In the genomic region with DNA sequence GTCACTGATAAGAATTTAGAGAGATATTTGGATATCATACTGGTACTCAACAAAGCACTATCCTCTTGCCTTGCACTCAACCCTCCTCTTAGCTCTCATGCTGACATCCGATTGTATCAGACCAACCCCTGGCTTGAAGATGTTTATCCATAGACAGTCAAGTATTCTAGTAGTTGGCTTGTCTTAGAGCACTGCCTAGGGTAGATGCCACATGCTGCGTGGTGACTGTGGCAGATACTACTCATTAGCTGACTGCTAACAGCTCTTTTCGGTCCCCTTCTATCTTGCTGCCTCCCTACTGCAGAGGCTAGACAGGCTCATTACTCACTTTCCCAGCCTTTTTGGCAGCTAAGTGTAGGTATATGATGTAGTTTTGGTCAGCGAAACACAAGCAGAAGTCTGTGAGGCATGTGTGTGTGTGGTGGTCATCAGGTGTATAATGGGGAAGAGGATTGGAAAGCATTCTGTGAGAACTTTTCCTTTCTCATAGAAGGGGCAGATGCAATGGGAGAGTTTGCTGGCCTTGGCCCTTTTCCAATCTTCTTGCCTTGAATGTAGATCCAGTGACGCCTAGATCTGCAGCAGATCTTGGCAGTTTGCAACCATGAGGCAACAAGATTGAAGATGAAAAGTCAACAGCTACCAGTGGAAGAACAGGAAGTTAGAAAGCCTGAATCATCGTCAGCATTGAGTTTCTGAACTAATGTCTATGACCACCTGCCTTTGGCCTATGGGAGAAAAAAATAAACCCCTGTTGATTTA, we compare ENCODE assay signal across 1 cellular context.
TF ChIP-seq lines count a peak whose summit lies in the region.

No MANE protein-coding gene starts in this region.

TF ChIP-seq in GM23338, 12 proteins besides CTCF, POLR2A, EP300 and RAD21 (continued from another document):
- TF ChIP-seq, protein P1, sequence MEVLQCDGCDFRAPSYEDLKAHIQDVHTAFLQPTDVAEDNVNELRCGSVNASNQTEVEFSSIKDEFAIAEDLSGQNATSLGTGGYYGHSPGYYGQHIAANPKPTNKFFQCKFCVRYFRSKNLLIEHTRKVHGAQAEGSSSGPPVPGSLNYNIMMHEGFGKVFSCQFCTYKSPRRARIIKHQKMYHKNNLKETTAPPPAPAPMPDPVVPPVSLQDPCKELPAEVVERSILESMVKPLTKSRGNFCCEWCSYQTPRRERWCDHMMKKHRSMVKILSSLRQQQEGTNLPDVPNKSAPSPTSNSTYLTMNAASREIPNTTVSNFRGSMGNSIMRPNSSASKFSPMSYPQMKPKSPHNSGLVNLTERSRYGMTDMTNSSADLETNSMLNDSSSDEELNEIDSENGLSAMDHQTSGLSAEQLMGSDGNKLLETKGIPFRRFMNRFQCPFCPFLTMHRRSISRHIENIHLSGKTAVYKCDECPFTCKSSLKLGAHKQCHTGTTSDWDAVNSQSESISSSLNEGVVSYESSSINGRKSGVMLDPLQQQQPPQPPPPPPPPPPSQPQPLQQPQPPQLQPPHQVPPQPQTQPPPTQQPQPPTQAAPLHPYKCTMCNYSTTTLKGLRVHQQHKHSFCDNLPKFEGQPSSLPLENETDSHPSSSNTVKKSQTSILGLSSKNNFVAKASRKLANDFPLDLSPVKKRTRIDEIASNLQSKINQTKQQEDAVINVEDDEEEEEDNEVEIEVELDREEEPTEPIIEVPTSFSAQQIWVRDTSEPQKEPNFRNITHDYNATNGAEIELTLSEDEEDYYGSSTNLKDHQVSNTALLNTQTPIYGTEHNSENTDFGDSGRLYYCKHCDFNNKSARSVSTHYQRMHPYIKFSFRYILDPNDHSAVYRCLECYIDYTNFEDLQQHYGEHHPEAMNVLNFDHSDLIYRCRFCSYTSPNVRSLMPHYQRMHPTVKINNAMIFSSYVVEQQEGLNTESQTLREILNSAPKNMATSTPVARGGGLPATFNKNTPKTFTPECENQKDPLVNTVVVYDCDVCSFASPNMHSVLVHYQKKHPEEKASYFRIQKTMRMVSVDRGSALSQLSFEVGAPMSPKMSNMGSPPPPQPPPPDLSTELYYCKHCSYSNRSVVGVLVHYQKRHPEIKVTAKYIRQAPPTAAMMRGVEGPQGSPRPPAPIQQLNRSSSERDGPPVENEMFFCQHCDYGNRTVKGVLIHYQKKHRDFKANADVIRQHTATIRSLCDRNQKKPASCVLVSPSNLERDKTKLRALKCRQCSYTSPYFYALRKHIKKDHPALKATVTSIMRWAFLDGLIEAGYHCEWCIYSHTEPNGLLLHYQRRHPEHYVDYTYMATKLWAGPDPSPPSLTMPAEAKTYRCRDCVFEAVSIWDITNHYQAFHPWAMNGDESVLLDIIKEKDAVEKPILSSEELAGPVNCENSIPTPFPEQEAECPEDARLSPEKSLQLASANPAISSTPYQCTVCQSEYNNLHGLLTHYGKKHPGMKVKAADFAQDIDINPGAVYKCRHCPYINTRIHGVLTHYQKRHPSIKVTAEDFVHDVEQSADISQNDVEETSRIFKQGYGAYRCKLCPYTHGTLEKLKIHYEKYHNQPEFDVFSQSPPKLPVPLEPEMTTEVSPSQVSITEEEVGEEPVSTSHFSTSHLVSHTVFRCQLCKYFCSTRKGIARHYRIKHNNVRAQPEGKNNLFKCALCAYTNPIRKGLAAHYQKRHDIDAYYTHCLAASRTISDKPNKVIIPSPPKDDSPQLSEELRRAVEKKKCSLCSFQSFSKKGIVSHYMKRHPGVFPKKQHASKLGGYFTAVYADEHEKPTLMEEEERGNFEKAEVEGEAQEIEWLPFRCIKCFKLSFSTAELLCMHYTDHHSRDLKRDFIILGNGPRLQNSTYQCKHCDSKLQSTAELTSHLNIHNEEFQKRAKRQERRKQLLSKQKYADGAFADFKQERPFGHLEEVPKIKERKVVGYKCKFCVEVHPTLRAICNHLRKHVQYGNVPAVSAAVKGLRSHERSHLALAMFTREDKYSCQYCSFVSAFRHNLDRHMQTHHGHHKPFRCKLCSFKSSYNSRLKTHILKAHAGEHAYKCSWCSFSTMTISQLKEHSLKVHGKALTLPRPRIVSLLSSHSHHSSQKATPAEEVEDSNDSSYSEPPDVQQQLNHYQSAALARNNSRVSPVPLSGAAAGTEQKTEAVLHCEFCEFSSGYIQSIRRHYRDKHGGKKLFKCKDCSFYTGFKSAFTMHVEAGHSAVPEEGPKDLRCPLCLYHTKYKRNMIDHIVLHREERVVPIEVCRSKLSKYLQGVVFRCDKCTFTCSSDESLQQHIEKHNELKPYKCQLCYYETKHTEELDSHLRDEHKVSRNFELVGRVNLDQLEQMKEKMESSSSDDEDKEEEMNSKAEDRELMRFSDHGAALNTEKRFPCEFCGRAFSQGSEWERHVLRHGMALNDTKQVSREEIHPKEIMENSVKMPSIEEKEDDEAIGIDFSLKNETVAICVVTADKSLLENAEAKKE (CRISPR knock-in tag; IDR thresholded peaks at IDR 0.05): no peak
- no peak for TF ChIP-seq POLR2AphosphoS5 (IDR thresholded peaks at IDR 0.05; ENCODE audit: low read depth)
- TF ChIP-seq, protein P2, sequence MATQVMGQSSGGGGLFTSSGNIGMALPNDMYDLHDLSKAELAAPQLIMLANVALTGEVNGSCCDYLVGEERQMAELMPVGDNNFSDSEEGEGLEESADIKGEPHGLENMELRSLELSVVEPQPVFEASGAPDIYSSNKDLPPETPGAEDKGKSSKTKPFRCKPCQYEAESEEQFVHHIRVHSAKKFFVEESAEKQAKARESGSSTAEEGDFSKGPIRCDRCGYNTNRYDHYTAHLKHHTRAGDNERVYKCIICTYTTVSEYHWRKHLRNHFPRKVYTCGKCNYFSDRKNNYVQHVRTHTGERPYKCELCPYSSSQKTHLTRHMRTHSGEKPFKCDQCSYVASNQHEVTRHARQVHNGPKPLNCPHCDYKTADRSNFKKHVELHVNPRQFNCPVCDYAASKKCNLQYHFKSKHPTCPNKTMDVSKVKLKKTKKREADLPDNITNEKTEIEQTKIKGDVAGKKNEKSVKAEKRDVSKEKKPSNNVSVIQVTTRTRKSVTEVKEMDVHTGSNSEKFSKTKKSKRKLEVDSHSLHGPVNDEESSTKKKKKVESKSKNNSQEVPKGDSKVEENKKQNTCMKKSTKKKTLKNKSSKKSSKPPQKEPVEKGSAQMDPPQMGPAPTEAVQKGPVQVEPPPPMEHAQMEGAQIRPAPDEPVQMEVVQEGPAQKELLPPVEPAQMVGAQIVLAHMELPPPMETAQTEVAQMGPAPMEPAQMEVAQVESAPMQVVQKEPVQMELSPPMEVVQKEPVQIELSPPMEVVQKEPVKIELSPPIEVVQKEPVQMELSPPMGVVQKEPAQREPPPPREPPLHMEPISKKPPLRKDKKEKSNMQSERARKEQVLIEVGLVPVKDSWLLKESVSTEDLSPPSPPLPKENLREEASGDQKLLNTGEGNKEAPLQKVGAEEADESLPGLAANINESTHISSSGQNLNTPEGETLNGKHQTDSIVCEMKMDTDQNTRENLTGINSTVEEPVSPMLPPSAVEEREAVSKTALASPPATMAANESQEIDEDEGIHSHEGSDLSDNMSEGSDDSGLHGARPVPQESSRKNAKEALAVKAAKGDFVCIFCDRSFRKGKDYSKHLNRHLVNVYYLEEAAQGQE (IDR thresholded peaks at IDR 0.05; ENCODE audit: unreplicated experiment): no peak
